In the genomic region with DNA sequence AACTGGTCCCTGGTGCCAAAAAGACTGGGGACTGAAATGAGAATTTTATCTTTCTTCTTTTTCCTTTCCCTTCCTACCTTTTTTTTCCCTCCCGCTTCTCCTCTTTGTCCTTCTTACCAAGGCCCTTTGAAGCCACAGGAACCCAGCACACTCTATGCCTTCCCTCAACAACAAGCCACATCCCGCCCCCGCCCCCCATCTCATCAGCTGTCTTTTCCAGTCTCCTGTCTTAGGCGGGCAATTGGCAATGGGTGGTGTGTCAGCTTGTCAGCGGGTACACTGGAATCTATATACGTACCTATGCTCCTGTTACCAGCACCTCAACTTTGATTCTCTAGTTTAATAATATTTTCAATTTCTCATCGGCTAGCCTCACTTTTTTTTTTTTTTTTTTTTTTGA, we compare ENCODE assay signal across 12 cellular contexts. TPM values are rescaled to one million over a fixed set of nuclear protein-coding genes. Genes with fewer than 3 reads are reported as not detected.
DNase-seq lines count a peak whose midpoint lies in the region; ATAC-seq and TF ChIP-seq lines count a peak whose summit lies in the region.
"Had no signal": no experiment of that assay in that cellular context is flagged by ENCODE, and none has a peak within 500 bp of the region (broad histone marks: within the 10 kb centered on the region; RNA-seq: fewer than 3 reads in every experiment).

No MANE protein-coding gene starts in this region.

- H3K36me3 ChIP-seq in BLaER1 (no peaks in the 10 kb centered on the region), GM23338 (ENCODE audit: insufficient read depth) (no peaks in the 10 kb centered on the region)

- H3K4me1 Mint-ChIP-seq in GM23338: peaks cover 13% of the 10 kb centered on the region
- H3K4me1 Mint-ChIP-seq in activated CD8-positive, alpha-beta T cell treated with anti-CD3 and anti-CD28 coated beads for 36 hours (ENCODE audit: low read depth): peaks cover 70% of the 10 kb centered on the region
- H3K4me1 Mint-ChIP-seq in nephron: peaks cover 33% of the 10 kb centered on the region

- H3K9me3 Mint-ChIP-seq in GM23338: no peaks in the 10 kb centered on the region
- no peaks in the 10 kb centered on the region for H3K9me3 Mint-ChIP-seq in activated CD8-positive, alpha-beta T cell treated with anti-CD3 and anti-CD28 coated beads for 36 hours
- H3K9me3 Mint-ChIP-seq in nephron: peaks cover 1% of the 10 kb centered on the region

- H3K27ac ChIP-seq in BLaER1: no peak overlapping the region
- H3K27ac ChIP-seq in GM23338 (ENCODE audit: low read depth): no peak overlapping the region

- H3K4me3 ChIP-seq in BLaER1: no peak overlapping the region
- H3K4me3 ChIP-seq in GM23338: no peak overlapping the region

- H3F3A ChIP-seq in GM23338 (replicated peaks; ENCODE audit: low read depth): no peaks in the 10 kb centered on the region

- TF ChIP-seq CTCF in GM23338 (conservative IDR thresholded peaks at IDR 0.05; ENCODE audit: low read depth in 2 of 2): no peak
- no peak for TF ChIP-seq CTCF in activated CD8-positive, alpha-beta T cell treated with anti-CD3 and anti-CD28 coated beads for 36 hours (IDR thresholded peaks at IDR 0.05)
- no peak for TF ChIP-seq CTCF in nephron (IDR thresholded peaks at IDR 0.05; ENCODE audit: unreplicated experiment in 3 of 3)

- H3K79me2 ChIP-seq in GM23338 (replicated peaks; ENCODE audit: insufficient read depth): no peaks in the 10 kb centered on the region

- H3K27me3 ChIP-seq in BLaER1 (no peaks in the 10 kb centered on the region), GM23338 (ENCODE audit: insufficient read depth) (no peaks in the 10 kb centered on the region)

- no peaks in the 10 kb centered on the region for H3K9me2 ChIP-seq in GM23338 (ENCODE audit: insufficient read depth)

- H3K27ac Mint-ChIP-seq in GM23338 (no peak overlapping the region), nephron (peak overlapping the region; percentile 69 to 90 (median 73))
- H3K27ac Mint-ChIP-seq in activated CD8-positive, alpha-beta T cell treated with anti-CD3 and anti-CD28 coated beads for 36 hours: peak overlapping the region; percentile 71

- intact Hi-C loops in activated CD8-positive, alpha-beta T cell treated with anti-CD3 and anti-CD28 coated beads for 36 hours (cut with micrococcal nuclease): no loop called here

- H3K4me3 Mint-ChIP-seq in GM23338: no peak overlapping the region
- H3K4me3 Mint-ChIP-seq in activated CD8-positive, alpha-beta T cell treated with anti-CD3 and anti-CD28 coated beads for 36 hours: no peak overlapping the region
- peak overlapping the region in 1 of 3 experiments; percentile 21 for H3K4me3 Mint-ChIP-seq in nephron

- H3K27me3 Mint-ChIP-seq in GM23338 (ENCODE audit: insufficient read depth, low read depth, poor library complexity) (peaks cover 11% of the 10 kb centered on the region), nephron (ENCODE audit: low read depth) (no peaks in the 10 kb centered on the region)
- no peaks in the 10 kb centered on the region for H3K27me3 Mint-ChIP-seq in activated CD8-positive, alpha-beta T cell treated with anti-CD3 and anti-CD28 coated beads for 36 hours

- POLR2A ChIA-PET in activated CD8-positive, alpha-beta T cell treated with anti-CD3 and anti-CD28 coated beads for 36 hours (lab: Charles Lee): interaction anchor here (0.9 to 5.6 kb wide), 3 partner anchors 11 to 39 kb away, joined by 4 to 31 read pairs (median 7); no protein-coding TSS in a partner anchor

- H3K9me3 ChIP-seq in BLaER1: peaks cover 1% of the 10 kb centered on the region; the same call in 1 of the 2 replicates

- H3K36me3 Mint-ChIP-seq in GM23338 (ENCODE audit: low read depth) (no peaks in the 10 kb centered on the region), nephron (ENCODE audit: low read depth) (no peaks in the 10 kb centered on the region)
- H3K36me3 Mint-ChIP-seq in activated CD8-positive, alpha-beta T cell treated with anti-CD3 and anti-CD28 coated beads for 36 hours (ENCODE audit: low read depth): no peaks in the 10 kb centered on the region

- H3K4me2 ChIP-seq in BLaER1 (peak overlapping the region; percentile 47), GM23338 (no peak overlapping the region)

- H4K20me1 ChIP-seq in BLaER1 (no peaks in the 10 kb centered on the region), GM23338 (replicated peaks; ENCODE audit: insufficient read depth) (no peaks in the 10 kb centered on the region)

- DNase-seq in GM23338 (ENCODE audit: low spot score) (peak; percentile 13), HUDEP-2 (lab: John Stamatoyannopoulos, UW; ENCODE audit: unreplicated experiment in 76 of 76) (no peak)
- peak; percentile 59 for DNase-seq in activated CD8-positive, alpha-beta T cell treated with anti-CD3 and anti-CD28 coated beads for 36 hours
- DNase-seq in activated CD8-positive, alpha-beta memory T cell treated with anti-CD3 and anti-CD28 coated beads, Interleukin-2, amount 50 U/mL, for 48 hours: no peak
- DNase-seq: activated CD8-positive, alpha-beta memory T cell treated with anti-CD3 and anti-CD28 coated beads for 24 hours; cerebellar nuclear complex; foreskin fibroblast had no signal

- H3K4me1 ChIP-seq in BLaER1: peaks cover 71% of the 10 kb centered on the region
- peaks cover 6% of the 10 kb centered on the region for H3K4me1 ChIP-seq in GM23338 (ENCODE audit: insufficient read depth)

- CTCF ChIA-PET in activated CD8-positive, alpha-beta T cell treated with anti-CD3 and anti-CD28 coated beads for 36 hours (lab: Charles Lee): no interaction called here

- peak; percentile 49 for ATAC-seq in GM23338
- peak; percentile 19 for ATAC-seq in activated CD8-positive, alpha-beta T cell treated with anti-CD3 and anti-CD28 coated beads for 36 hours
- no peak for ATAC-seq in GM18867 (IDR thresholded peaks at IDR 0.05; ENCODE audit: unreplicated experiment)
- no peak for ATAC-seq in HG02571 (IDR thresholded peaks at IDR 0.05; ENCODE audit: unreplicated experiment)
- ATAC-seq: left lobe of liver had no signal

- no peak overlapping the region for H3K9ac ChIP-seq in BLaER1

- H2AFZ ChIP-seq in GM23338: peak overlapping the region; percentile 38; the same call in 1 of the 2 replicates

TF ChIP-seq in GM23338, 12 proteins besides CTCF, POLR2A, EP300 and RAD21 (continues in another document):
- TF ChIP-seq ZNF114 (CRISPR knock-in tag; IDR thresholded peaks at IDR 0.05) (no peak), ZNF462 (CRISPR knock-in tag; IDR thresholded peaks at IDR 0.05) (no peak), EZH2 (IDR thresholded peaks at IDR 0.05; ENCODE audit: low read depth, unreplicated experiment) (no peak)

RNA-seq across cellular contexts. Expression of gene CHD2, which starts 56.3 kb away (rescaled TPM):
- 108 and 119 TPM in 2 replicates for total RNA-seq in GM23338 (2014; rRNA removed; shearing (Covaris generic))
- polyA plus RNA-seq in GM23338 (2016; fragmentation: Nextera tagmentation; extraction: Ambion mirVana): 112 and 130 TPM in 2 replicates
- 100 to 1,000 TPM; 124 to 138 TPM for total RNA-seq in activated CD8-positive, alpha-beta T cell treated with anti-CD3 and anti-CD28 coated beads for 36 hours

Comparison
In these comparisons a context has a peak if more than half of its experiments do, and no peak if none do; other contexts are left out.
1. ATAC-seq: peak in GM23338 (single experiment) and activated CD8-positive, alpha-beta T cell treated with anti-CD3 and anti-CD28 coated beads for 36 hours (single experiment); none in GM18867 (single experiment) and HG02571 (single experiment).
2. DNase-seq: peak in GM23338 (single experiment) and activated CD8-positive, alpha-beta T cell treated with anti-CD3 and anti-CD28 coated beads for 36 hours (single experiment); none in HUDEP-2 (0 of 76) and activated CD8-positive, alpha-beta memory T cell treated with anti-CD3 and anti-CD28 coated beads, Interleukin-2, amount 50 U/mL, for 48 hours (single experiment).